ENCODE assay signal across 22 cellular contexts in the genomic region with DNA sequence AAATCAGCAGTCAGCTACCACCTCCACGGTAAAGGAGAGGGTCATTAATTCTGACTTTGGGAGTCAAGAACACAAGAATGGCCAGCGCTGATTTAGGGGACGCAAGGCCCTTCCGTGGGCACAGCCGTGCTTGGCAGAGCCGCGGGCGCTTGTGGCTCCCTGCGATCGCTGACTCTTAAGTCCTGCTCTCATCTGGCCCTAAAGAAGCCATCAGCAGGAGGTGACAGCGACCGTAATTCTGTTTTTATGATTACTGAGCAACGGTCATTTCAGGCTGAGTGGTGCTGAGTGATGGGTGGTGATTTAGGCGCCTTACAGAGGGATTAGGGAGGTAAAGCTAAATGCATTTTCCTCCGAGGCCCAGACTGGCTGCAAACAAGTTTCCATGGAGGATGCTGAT.
"Had no signal": no experiment of that assay in that cellular context is flagged by ENCODE, and none has a peak within 500 bp of the region (broad histone marks: within the 10 kb centered on the region; RNA-seq: fewer than 3 reads in every experiment).

No MANE protein-coding gene starts in this region.

- ATAC-seq: activated naive CD4-positive, alpha-beta T cell treated with anti-CD3 and anti-CD28 coated beads, Interleukin-2, amount 50 U/mL, for 72 hours; heart right ventricle; left lobe of liver; lower lobe of right lung; pancreas; psoas muscle; right lobe of liver; stimulated activated memory B cell treated with anti-CD40 and anti-IgM and Interleukin-4, amounts not matched to agents 10 μg/mL and 1 μg/mL and 100 μg/mL, for 72 hours; WTC11 had no signal

- H3K36me3 ChIP-seq: heart right ventricle, lower lobe of right lung, neutrophil, pancreas, right lobe of liver, transverse colon had no signal

- H3K27ac ChIP-seq: heart right ventricle, lower lobe of right lung, neutrophil, pancreas, psoas muscle, right lobe of liver, skin epidermis, transverse colon had no signal

- DNase-seq: activated gamma-delta T cell treated with Interleukin-2 at 50 U/mL for 16 hours; activated T-cell treated with anti-CD3 and anti-CD28 coated beads, Interleukin-2, amount 50 U/mL, for 1 hour; aorta; dermis blood vessel endothelial cell; effector CD8-positive, alpha-beta T cell; erythroblast; foreskin fibroblast; heart right ventricle; kidney; lower lobe of right lung; naive B cell; pancreas; psoas muscle; right lobe of liver; stimulated activated CD4-positive, alpha-beta T cell treated with anti-CD3 and anti-CD28 coated beads, Interleukin-2, amount 100 ng/mL, for 24 hours; transverse colon had no signal

- H3K4me3 ChIP-seq: heart right ventricle, lower lobe of right lung, pancreas, psoas muscle, right lobe of liver, skin epidermis, transverse colon had no signal

- H3K4me1 ChIP-seq: heart right ventricle, lower lobe of right lung, pancreas, psoas muscle, right lobe of liver, transverse colon had no signal

- H3K9me3 ChIP-seq: heart right ventricle, lower lobe of right lung, neutrophil, pancreas, psoas muscle, right lobe of liver, transverse colon had no signal

- H3K27me3 ChIP-seq: neutrophil, pancreas, right lobe of liver, transverse colon had no signal
